9 cellular contexts compared by ENCODE assay signal in genomic region chr2:230828272-230828961, GRCh38. TPM values are rescaled to one million over a fixed set of nuclear protein-coding genes. Genes with fewer than 3 reads are reported as not detected.
DNase-seq lines count a peak whose midpoint lies in the region; ATAC-seq and TF ChIP-seq lines count a peak whose summit lies in the region.
"Had no signal": no experiment of that assay in that cellular context is flagged by ENCODE, and none has a peak within 500 bp of the region (broad histone marks: within the 10 kb centered on the region; RNA-seq: fewer than 3 reads in every experiment).

No MANE protein-coding gene starts in this region.

- H3K36me3 Mint-ChIP-seq in effector memory CD8-positive, alpha-beta T cell (ENCODE audit: insufficient read depth) = peaks cover 14% of the 10 kb centered on the region

- H3K9me3 Mint-ChIP-seq in effector memory CD8-positive, alpha-beta T cell = no peaks in the 10 kb centered on the region

- peak; percentile 82 for DNase-seq in GM13976 (ENCODE audit: low spot score)
- no peak for DNase-seq in effector memory CD8-positive, alpha-beta T cell
- no peak for DNase-seq in sigmoid colon
- no peak for DNase-seq in G401 (ENCODE audit: low spot score)
- no peak for DNase-seq in D341Med (ENCODE audit: low spot score)
- DNase-seq in RPMI8226 = no peak
- no peak for DNase-seq in nucleus accumbens (lab: John Stamatoyannopoulos, UW)
- DNase-seq: OCI-M1 had no signal

- ATAC-seq in HG03108 (IDR thresholded peaks at IDR 0.05; ENCODE audit: unreplicated experiment) = peak; percentile 41
- peak; percentile 67 for ATAC-seq in effector memory CD8-positive, alpha-beta T cell (replicated peaks)

- H3K36me3 ChIP-seq in sigmoid colon = no peaks in the 10 kb centered on the region

- peaks cover 0 to 17% (median 12%) of the 10 kb centered on the region in 4 donors for H3K4me1 ChIP-seq in sigmoid colon

- no peak for TF ChIP-seq EP300 in sigmoid colon (IDR thresholded peaks at IDR 0.05)

- no peak overlapping the region for H3K27ac ChIP-seq in sigmoid colon

- in situ Hi-C loops in GM13976 (cut with MboI; ENCODE audit: low sequenced_read_pairs, unreplicated experiment) (no loop called here), G401 (cut with HindIII; ENCODE audit: low sequenced_read_pairs) (no loop called here)

- no peak overlapping the region for H3K27ac Mint-ChIP-seq in effector memory CD8-positive, alpha-beta T cell

- intact Hi-C loops in sigmoid colon (cut with DNase I) = no loop called here

- H3K4me1 Mint-ChIP-seq in effector memory CD8-positive, alpha-beta T cell (ENCODE audit: low read depth in 2 of 2) = peaks cover 6 to 7% of the 10 kb centered on the region in 2 donors

- TF ChIP-seq POLR2A in sigmoid colon (IDR thresholded peaks at IDR 0.05) = no peak

- TF ChIP-seq CTCF in GM13976 (IDR thresholded peaks at IDR 0.05; ENCODE audit: borderline replicate concordance, control extremely low read depth, extremely low read depth, insufficient read depth, missing control alignments) (no peak), sigmoid colon (IDR thresholded peaks at IDR 0.05) (no peak)

- peak overlapping the region in 3 of 4 donors; percentile 4 to 46 (median 41) for H3K4me3 ChIP-seq in sigmoid colon

- peaks cover 5 to 38% (median 25%) of the 10 kb centered on the region in 3 donors for H3K27me3 ChIP-seq in sigmoid colon

- WGBS in sigmoid colon, 2 donors = 16 to 18% methylated on average over 61 of the region's 61 CpGs

- H3K4me3 Mint-ChIP-seq in effector memory CD8-positive, alpha-beta T cell = peak overlapping the region; percentile 49 to 63

- no peaks in the 10 kb centered on the region for H3K9me3 ChIP-seq in sigmoid colon

- peaks cover 46 to 65% of the 10 kb centered on the region in 2 donors for H3K27me3 Mint-ChIP-seq in effector memory CD8-positive, alpha-beta T cell

RNA-seq across cellular contexts. Expression of gene ITM2C, which starts 36.3 kb away (rescaled TPM):
- total RNA-seq in sigmoid colon = 100 to 1,000 TPM; 107 to 206 (median 117) TPM
- 1,000 to 10,000 TPM in 1 of 3 donors, 100 to 1,000 TPM in 2; 489 to 1,275 (median 498) TPM for polyA plus RNA-seq in sigmoid colon
- 232 and 273 TPM in 2 replicates for total RNA-seq in G401 (2014; rRNA removed; shearing (Covaris generic))
